10 cellular contexts compared by ENCODE assay signal in the genomic region with DNA sequence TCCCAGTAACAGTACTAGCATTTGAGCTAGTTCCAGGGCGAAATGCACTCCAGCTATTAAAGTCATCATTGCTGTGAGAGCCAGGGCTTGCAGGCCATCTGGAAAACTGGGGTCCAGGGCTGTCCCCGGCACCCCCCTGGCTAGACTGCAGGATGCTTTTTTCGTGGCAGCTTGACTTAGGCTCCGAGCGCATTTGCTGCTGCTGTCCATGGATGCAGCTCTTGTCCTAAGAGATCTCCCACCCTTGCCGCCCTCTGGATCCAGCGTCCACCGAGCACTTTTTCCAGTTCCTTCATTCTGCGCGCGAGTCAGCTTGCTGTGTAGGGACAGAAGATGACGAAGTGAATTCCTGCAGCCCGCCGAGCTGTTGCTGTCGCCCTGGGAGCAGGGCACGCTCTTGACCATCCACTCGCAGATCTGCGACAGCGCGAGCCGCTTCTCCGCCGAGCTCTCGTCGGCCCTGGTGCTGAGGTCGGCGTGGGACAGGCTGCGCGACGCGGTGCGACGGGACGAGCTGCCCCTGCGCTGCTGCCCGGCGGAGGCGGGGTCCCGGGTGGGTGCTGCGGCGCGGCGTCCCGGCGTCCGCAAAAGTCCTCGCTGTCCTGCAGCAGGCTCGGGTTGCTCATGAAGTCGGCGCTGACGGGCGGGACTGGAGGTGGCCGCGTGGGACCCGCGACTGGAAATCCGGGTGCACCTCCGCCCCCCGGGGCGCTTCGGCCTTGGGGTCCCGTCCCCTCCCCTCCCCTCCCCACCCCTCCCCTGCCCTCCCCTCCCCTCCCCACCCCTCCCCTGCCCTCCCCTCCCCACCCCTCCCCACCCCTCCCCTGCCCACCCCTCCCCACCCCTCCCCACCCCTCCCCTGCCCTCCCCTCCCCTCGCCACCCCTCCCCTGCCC. TPM values are rescaled to one million over a fixed set of nuclear protein-coding genes. Genes with fewer than 3 reads are reported as not detected.
DNase-seq lines count a peak whose midpoint lies in the region; ATAC-seq and TF ChIP-seq lines count a peak whose summit lies in the region.
"Had no signal": no experiment of that assay in that cellular context is flagged by ENCODE, and none has a peak within 500 bp of the region (broad histone marks: within the 10 kb centered on the region; RNA-seq: fewer than 3 reads in every experiment).

No MANE protein-coding gene starts in this region.

- no peaks in the 10 kb centered on the region for H4K20me1 ChIP-seq in MM.1S (ENCODE audit: insufficient read depth, low read length)

- H3K27me3 ChIP-seq in Panc1 (ENCODE audit: control insufficient read depth, insufficient read depth, low read length): no peaks in the 10 kb centered on the region
- no peaks in the 10 kb centered on the region; the same call in 1 of the 2 replicates for H3K27me3 ChIP-seq in MM.1S (replicated peaks; ENCODE audit: insufficient read depth, low read length)

- no peak overlapping the region for H3K9ac ChIP-seq in MM.1S (ENCODE audit: low read length)

- BruUV-seq in Panc1 (replicated peaks; lab: Mats Ljungman, UMichigan): no TSS peak

- peak overlapping the region; percentile 24 to 29; a peak in 3 of 4 replicates for H3K4me3 ChIP-seq in Panc1 (ENCODE audit: low read depth in 2 of 2, low read length in 2 of 2)
- no peak overlapping the region for H3K4me3 ChIP-seq in MM.1S (ENCODE audit: low read length)
- H3K4me3 ChIP-seq: cardiac muscle cell had no signal

- H3K36me3 Mint-ChIP-seq in activated CD4-positive, alpha-beta T cell treated with anti-CD3 and anti-CD28 coated beads for 36 hours (ENCODE audit: low read depth): no peaks in the 10 kb centered on the region
- no peaks in the 10 kb centered on the region for H3K36me3 Mint-ChIP-seq in glutamatergic neuron (ENCODE audit: unreplicated experiment)

- H3K27ac Mint-ChIP-seq in activated CD4-positive, alpha-beta T cell treated with anti-CD3 and anti-CD28 coated beads for 36 hours: no peak overlapping the region
- no peak overlapping the region for H3K27ac Mint-ChIP-seq in glutamatergic neuron (ENCODE audit: unreplicated experiment)

- peaks cover 5% of the 10 kb centered on the region for H3K4me1 ChIP-seq in Panc1 (ENCODE audit: control insufficient read depth, insufficient read depth, low read length)
- no peaks in the 10 kb centered on the region for H3K4me1 ChIP-seq in MM.1S (ENCODE audit: low read length)

- no peak for ATAC-seq in activated CD4-positive, alpha-beta T cell treated with anti-CD3 and anti-CD28 coated beads for 36 hours
- no peak for ATAC-seq in Panc1

- H3K27ac ChIP-seq in Panc1 (ENCODE audit: low read length) (peak overlapping the region; percentile 77), MM.1S (ENCODE audit: low read length) (no peak overlapping the region)
- H3K27ac ChIP-seq: cardiac muscle cell had no signal

- H3K9me3 ChIP-seq in Panc1 (ENCODE audit: control insufficient read depth, insufficient read depth, low read depth, low read length): no peaks in the 10 kb centered on the region
- H3K9me3 ChIP-seq in MM.1S (replicated peaks; ENCODE audit: insufficient read depth, low read length): no peaks in the 10 kb centered on the region

- H3K27me3 Mint-ChIP-seq in activated CD4-positive, alpha-beta T cell treated with anti-CD3 and anti-CD28 coated beads for 36 hours: peaks cover 30% of the 10 kb centered on the region
- peaks cover 19% of the 10 kb centered on the region for H3K27me3 Mint-ChIP-seq in glutamatergic neuron (ENCODE audit: unreplicated experiment)

- no peak overlapping the region for H3K4me3 Mint-ChIP-seq in activated CD4-positive, alpha-beta T cell treated with anti-CD3 and anti-CD28 coated beads for 36 hours
- no peak overlapping the region for H3K4me3 Mint-ChIP-seq in glutamatergic neuron (ENCODE audit: unreplicated experiment)

- H3K9me3 Mint-ChIP-seq in activated CD4-positive, alpha-beta T cell treated with anti-CD3 and anti-CD28 coated beads for 36 hours (ENCODE audit: low read depth): no peaks in the 10 kb centered on the region
- H3K9me3 Mint-ChIP-seq in glutamatergic neuron (ENCODE audit: unreplicated experiment): peaks cover 8% of the 10 kb centered on the region

- CTCF ChIA-PET in activated CD4-positive, alpha-beta T cell treated with anti-CD3 and anti-CD28 coated beads for 36 hours (lab: Charles Lee): interaction anchor here (0.8 to 2.1 kb wide), 2 partner anchors 61 to 231 kb away, joined by 3 to 8 read pairs; no protein-coding TSS in a partner anchor
- CTCF ChIA-PET in Panc1 (lab: Charles Lee): interaction anchor here (1.2 kb wide), 1 partner anchor 231 kb away, joined by 3 read pairs; no protein-coding TSS in a partner anchor

- H3F3A ChIP-seq in MM.1S (ENCODE audit: insufficient read depth, low read length): no peaks in the 10 kb centered on the region

- in situ Hi-C loops in Panc1 (cut with HindIII; ENCODE audit: low pct_unique_long_range_greater_than_20kb, low sequenced_read_pairs): no loop called here

- H3K36me3 ChIP-seq in Panc1 (ENCODE audit: control insufficient read depth, insufficient read depth, low read length): no peaks in the 10 kb centered on the region
- no peaks in the 10 kb centered on the region for H3K36me3 ChIP-seq in MM.1S (replicated peaks; ENCODE audit: insufficient read depth, low read length)
- H3K36me3 ChIP-seq: cardiac muscle cell had no signal

- H2AFZ ChIP-seq in MM.1S (ENCODE audit: low read length): no peak overlapping the region

- POLR2A ChIA-PET in activated CD4-positive, alpha-beta T cell treated with anti-CD3 and anti-CD28 coated beads for 36 hours (lab: Charles Lee): interaction anchor here (0.6 kb wide), 1 partner anchor 35 kb away, joined by 3 read pairs; no protein-coding TSS in a partner anchor
- POLR2A ChIA-PET in Panc1 (lab: Charles Lee): no interaction called here

- H3K4me2 ChIP-seq in MM.1S (ENCODE audit: low read depth, low read length): no peak overlapping the region

- TF ChIP-seq CTCF in Panc1 (IDR thresholded peaks at IDR 0.05) (no peak), glutamatergic neuron (IDR thresholded peaks at IDR 0.05; ENCODE audit: partially characterized antibody, unreplicated experiment) (no peak), MM.1S (IDR thresholded peaks at IDR 0.05; ENCODE audit: low read length) (no peak)

- intact Hi-C loops in activated CD4-positive, alpha-beta T cell treated with anti-CD3 and anti-CD28 coated beads for 36 hours (cut with DNase I, micrococcal nuclease): no loop called here
- intact Hi-C loops in Panc1 (cut with micrococcal nuclease; ENCODE audit: unreplicated experiment): loop anchor here (10.0 kb wide), 1 partner anchor 54 kb away; no protein-coding TSS in a partner anchor

- no peaks in the 10 kb centered on the region for H3K9me2 ChIP-seq in MM.1S (replicated peaks; ENCODE audit: insufficient read depth, low read length)

- H3K4me1 Mint-ChIP-seq in activated CD4-positive, alpha-beta T cell treated with anti-CD3 and anti-CD28 coated beads for 36 hours: peaks cover 12% of the 10 kb centered on the region
- peaks cover 6% of the 10 kb centered on the region for H3K4me1 Mint-ChIP-seq in glutamatergic neuron (ENCODE audit: low read depth, unreplicated experiment)

- DNase-seq in activated CD4-positive, alpha-beta T cell treated with anti-CD3 and anti-CD28 coated beads for 36 hours: peak; percentile 42
- no peak for DNase-seq in activated CD4-positive, alpha-beta T cell treated with anti-CD3 and anti-CD28 coated beads, Interleukin-2, amount 50 U/mL, for 4 hours
- DNase-seq in Panc1 (ENCODE audit: low read depth, low spot score) (no peak), glutamatergic neuron (peak; percentile 63), renal cortical epithelial cell (ENCODE audit: low read depth) (peak; percentile 7), MM.1S (no peak), A172 (ENCODE audit: low spot score) (no peak), OCI-M2 (lab: John Stamatoyannopoulos, UW; ENCODE audit: unreplicated experiment) (no peak)
- DNase-seq: NCI-H1417 had no signal

- H3K79me2 ChIP-seq in MM.1S (ENCODE audit: low read length): no peaks in the 10 kb centered on the region

RNA-seq across cellular contexts. Expression of gene OR2V1, which starts 30.6 kb away (rescaled TPM):
- not detected for total RNA-seq in activated CD4-positive, alpha-beta T cell treated with anti-CD3 and anti-CD28 coated beads for 36 hours
- total RNA-seq in Panc1 (2021; ENCODE audit: unreplicated experiment): not detected
- polyA plus RNA-seq in Panc1 (2012; ENCODE audit: insufficient read length): not detected
- total RNA-seq in glutamatergic neuron (ENCODE audit: unreplicated experiment): not detected
- total RNA-seq in renal cortical epithelial cell: not detected in 2 replicates
- not detected in 2 replicates for total RNA-seq in A172 (2014; rRNA removed; shearing (Covaris generic))
- total RNA-seq: cardiac muscle cell had no signal
- polyA plus RNA-seq: cardiac muscle cell had no signal

RNA-seq across cellular contexts. Expression of gene OR2V2, which starts 47.0 kb away (rescaled TPM):
- not detected for total RNA-seq in activated CD4-positive, alpha-beta T cell treated with anti-CD3 and anti-CD28 coated beads for 36 hours
- total RNA-seq in Panc1 (2021; ENCODE audit: unreplicated experiment) (not detected), glutamatergic neuron (ENCODE audit: unreplicated experiment) (not detected), renal cortical epithelial cell (not detected in 2 replicates)
- polyA plus RNA-seq in Panc1 (2012; ENCODE audit: insufficient read length): not detected
- not detected in 2 replicates for total RNA-seq in A172 (2014; rRNA removed; shearing (Covaris generic))
- total RNA-seq: cardiac muscle cell had no signal
- polyA plus RNA-seq: cardiac muscle cell had no signal

Comparison
In these comparisons a context has a peak if more than half of its experiments do, and no peak if none do; other contexts are left out.
1. DNase-seq: peak in activated CD4-positive, alpha-beta T cell treated with anti-CD3 and anti-CD28 coated beads for 36 hours (single experiment), glutamatergic neuron (single experiment) and renal cortical epithelial cell (single experiment); none in activated CD4-positive, alpha-beta T cell treated with anti-CD3 and anti-CD28 coated beads, Interleukin-2, amount 50 U/mL, for 4 hours (0 of 2), Panc1 (single experiment), MM.1S (single experiment), A172 (single experiment) and OCI-M2 (single experiment).